In the genomic region with DNA sequence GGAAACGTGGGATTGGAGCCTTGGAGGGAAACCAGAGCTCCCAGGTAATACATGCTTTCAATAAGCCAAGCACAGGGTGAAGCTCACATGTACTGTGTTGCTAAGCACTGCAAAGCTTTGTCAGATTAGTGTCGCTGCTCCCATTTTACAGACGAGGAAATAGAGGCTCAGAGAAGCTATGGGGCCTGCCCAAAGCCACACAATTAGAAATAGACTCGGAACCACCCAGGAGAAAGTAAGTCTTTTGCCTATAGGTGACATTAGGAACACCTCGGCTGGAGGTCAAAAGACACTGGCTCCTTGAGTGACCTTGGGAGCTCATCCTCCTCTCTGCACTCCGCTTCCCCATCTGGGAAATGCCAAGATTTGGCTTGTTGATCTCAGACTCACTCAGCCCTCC, we compare ENCODE assay signal across 8 cellular contexts.
"Had no signal": no experiment of that assay in that cellular context is flagged by ENCODE, and none has a peak within 500 bp of the region (broad histone marks: within the 10 kb centered on the region; RNA-seq: fewer than 3 reads in every experiment).

No MANE protein-coding gene starts in this region.

- H3K27ac ChIP-seq: HL-60, KMS-11 had no signal

- FAIRE-seq: HepG2, HTR-8/SVneo had no signal

- H3K9ac ChIP-seq: KMS-11 had no signal

- ATAC-seq: HepG2 had no signal

- H3K4me2 ChIP-seq: KMS-11 had no signal

- H3K4me3 Mint-ChIP-seq: IgD-negative memory B cell had no signal

- DNase-seq: IMR-90, KBM-7, KG1 had no signal
